Comparison of ENCODE assay signal across 8 cellular contexts in the genomic region with DNA sequence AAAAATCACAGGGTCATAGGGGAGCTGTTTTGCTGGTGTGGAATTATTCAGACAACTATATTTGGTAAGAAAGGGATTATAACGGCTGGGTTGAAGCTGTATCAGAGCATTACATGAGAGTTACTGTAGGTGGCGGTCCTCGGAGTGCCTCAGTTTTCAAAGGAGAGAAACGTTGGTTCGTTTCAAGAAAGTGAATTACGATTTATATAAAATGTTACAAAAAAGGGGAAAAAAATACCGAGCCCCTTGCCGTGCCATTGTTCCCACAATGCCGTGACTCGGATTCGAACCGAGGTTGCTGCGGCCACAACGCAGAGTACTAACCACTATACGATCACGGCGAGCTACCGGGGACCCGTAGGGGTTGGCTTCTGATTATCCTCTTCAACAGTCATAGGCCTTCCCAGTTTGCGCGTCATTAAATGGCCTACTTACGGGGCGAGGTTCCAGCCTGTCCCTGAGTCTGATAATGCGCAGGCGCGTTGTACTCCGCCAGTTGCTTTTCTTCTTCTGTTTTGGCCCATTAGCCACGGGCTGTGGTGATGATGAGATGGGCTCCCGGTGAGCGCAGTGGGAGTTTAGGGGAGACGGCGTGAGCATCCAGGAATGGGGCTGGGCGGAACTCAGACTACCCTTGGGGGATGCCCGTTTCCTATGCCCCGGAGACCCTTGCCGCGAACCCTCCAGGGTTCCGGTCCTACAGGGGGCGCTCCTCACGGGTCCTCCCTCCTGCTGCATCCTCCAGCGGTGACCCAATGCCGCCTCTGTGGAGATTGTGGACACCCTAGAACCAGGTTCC. TPM values are rescaled to one million over a fixed set of nuclear protein-coding genes. Genes with fewer than 3 reads are reported as not detected.
DNase-seq lines count a peak whose midpoint lies in the region; ATAC-seq and TF ChIP-seq lines count a peak whose summit lies in the region.

No MANE protein-coding gene starts in this region.

- H3K9me3 ChIP-seq in DOHH2 (ENCODE audit: control insufficient read depth, insufficient read depth, low read length) (no peaks in the 10 kb centered on the region), KOPT-K1 (ENCODE audit: insufficient read depth, low read length, poor library complexity, severe bottlenecking) (no peaks in the 10 kb centered on the region), neural cell (ENCODE audit: low read length) (no peaks in the 10 kb centered on the region), stomach (no peaks in the 10 kb centered on the region)

- no peaks in the 10 kb centered on the region for H3K27me3 ChIP-seq in DOHH2 (ENCODE audit: control insufficient read depth, low read length)
- no peaks in the 10 kb centered on the region for H3K27me3 ChIP-seq in neural cell (ENCODE audit: insufficient read depth, low read depth, low read length)
- H3K27me3 ChIP-seq in stomach: no peaks in the 10 kb centered on the region

- TF ChIP-seq POLR2A in stomach (IDR thresholded peaks at IDR 0.05): peak in 2 of 4 donors; percentile 85 to 90

- peak overlapping the region; percentile 61 for H2AFZ ChIP-seq in neural cell (ENCODE audit: low read depth, low read length)

- H3F3A ChIP-seq in DOHH2 (ENCODE audit: control insufficient read depth, insufficient read depth) (peaks cover 17% of the 10 kb centered on the region), neural cell (ENCODE audit: insufficient read depth, low read length, poor library complexity, severe bottlenecking) (peaks cover 17% of the 10 kb centered on the region)

- TF ChIP-seq RAD21 in neural cell (conservative IDR thresholded peaks at IDR 0.05): peak; percentile 28

- H3K9me3 Mint-ChIP-seq in activated T-helper 17 cell treated with anti-CD3 and anti-CD28 coated beads, Interleukin-2, amount 50 U/mL, for 72 hours: no peaks in the 10 kb centered on the region

- H3K4me3 ChIP-seq in DOHH2 (ENCODE audit: low read length): peak overlapping the region; percentile 93
- H3K4me3 ChIP-seq in neural cell (ENCODE audit: low read length): peak overlapping the region; percentile 75
- H3K4me3 ChIP-seq in stomach: peak overlapping the region; percentile 55 to 65 (median 58)

- H3K9me2 ChIP-seq in DOHH2 (replicated peaks; ENCODE audit: control insufficient read depth, low read length) (no peaks in the 10 kb centered on the region), neural cell (ENCODE audit: insufficient read depth, low read length) (no peaks in the 10 kb centered on the region)

- peak overlapping the region; percentile 91 for H3K9ac ChIP-seq in neural cell (ENCODE audit: low read length)

- peak overlapping the region; percentile 79 for H3K27ac ChIP-seq in DOHH2 (ENCODE audit: low read depth, low read length)
- H3K27ac ChIP-seq in KOPT-K1 (ENCODE audit: low read depth, low read length, poor library complexity, severe bottlenecking): peak overlapping the region; percentile 59
- peak overlapping the region; percentile 99 for H3K27ac ChIP-seq in neural cell (ENCODE audit: low read length)
- H3K27ac ChIP-seq in stomach: peak overlapping the region; percentile 88 to 99 (median 97)

- intact Hi-C loops in stomach (cut with DNase I; ENCODE audit: low total_unique reads): no loop called here

- TF ChIP-seq EP300 in neural cell (conservative IDR thresholded peaks at IDR 0.05; ENCODE audit: poor library complexity, severe bottlenecking) (peak; percentile 49), stomach (IDR thresholded peaks at IDR 0.05) (no peak)

- H3K36me3 ChIP-seq in DOHH2 (ENCODE audit: control insufficient read depth, low read length) (no peaks in the 10 kb centered on the region), KOPT-K1 (ENCODE audit: insufficient read depth, low read length) (no peaks in the 10 kb centered on the region), neural cell (ENCODE audit: insufficient read depth, low read length) (no peaks in the 10 kb centered on the region), stomach (no peaks in the 10 kb centered on the region)

- peak; percentile 52 for ATAC-seq in GM21723 (IDR thresholded peaks at IDR 0.05; ENCODE audit: unreplicated experiment)
- ATAC-seq in activated T-helper 17 cell treated with anti-CD3 and anti-CD28 coated beads, Interleukin-2, amount 50 U/mL, for 72 hours (replicated peaks): peak; percentile 72

- DNase-seq in RKO (ENCODE audit: low spot score) (peak; percentile 98), fibroblast of the conjunctiva (ENCODE audit: low read depth) (peak; percentile 97), stomach (peak; percentile 96)

- H3K4me1 ChIP-seq in DOHH2 (ENCODE audit: control insufficient read depth, low read length) (peaks cover 31% of the 10 kb centered on the region), stomach (peaks cover 0 to 26% (median 14%) of the 10 kb centered on the region in 4 donors)

- no peak overlapping the region for H3K27ac Mint-ChIP-seq in activated T-helper 17 cell treated with anti-CD3 and anti-CD28 coated beads, Interleukin-2, amount 50 U/mL, for 72 hours

- no peak overlapping the region for H3K4me3 Mint-ChIP-seq in activated T-helper 17 cell treated with anti-CD3 and anti-CD28 coated beads, Interleukin-2, amount 50 U/mL, for 72 hours

- no peaks in the 10 kb centered on the region for H4K20me1 ChIP-seq in DOHH2 (ENCODE audit: control insufficient read depth, insufficient read depth, low read depth, low read length)
- H4K20me1 ChIP-seq in neural cell (ENCODE audit: insufficient read depth): no peaks in the 10 kb centered on the region

- H3K36me3 Mint-ChIP-seq in activated T-helper 17 cell treated with anti-CD3 and anti-CD28 coated beads, Interleukin-2, amount 50 U/mL, for 72 hours (ENCODE audit: low read depth): peaks cover 6% of the 10 kb centered on the region

- TF ChIP-seq CTCF in DOHH2 (IDR thresholded peaks at IDR 0.05; ENCODE audit: low read depth, low read length, poor library complexity, severe bottlenecking) (peak; percentile 96), neural cell (IDR thresholded peaks at IDR 0.05; ENCODE audit: poor library complexity, severe bottlenecking) (peak; percentile 79), stomach (IDR thresholded peaks at IDR 0.05) (peak in 5 of 7 experiments; percentile 44 to 82 (median 70))

- H3K4me2 ChIP-seq in DOHH2 (ENCODE audit: low read length) (peak overlapping the region; percentile 78), neural cell (ENCODE audit: low read length) (peak overlapping the region; percentile 69)

- H3K79me2 ChIP-seq in DOHH2 (ENCODE audit: control insufficient read depth, low read length) (no peaks in the 10 kb centered on the region), neural cell (replicated peaks; ENCODE audit: insufficient read depth, low read length) (no peaks in the 10 kb centered on the region)

- 0 to 1% (median 0%) methylated on average over 31 to 42 of the region's 42 CpGs for WGBS in stomach, 5 donors

- peaks cover 9% of the 10 kb centered on the region for H3K4me1 Mint-ChIP-seq in activated T-helper 17 cell treated with anti-CD3 and anti-CD28 coated beads, Interleukin-2, amount 50 U/mL, for 72 hours

- no peaks in the 10 kb centered on the region for H3K27me3 Mint-ChIP-seq in activated T-helper 17 cell treated with anti-CD3 and anti-CD28 coated beads, Interleukin-2, amount 50 U/mL, for 72 hours

TF ChIP-seq in neural cell, 6 proteins besides CTCF, POLR2A, EP300 and RAD21:
- TF ChIP-seq SMC3 (conservative IDR thresholded peaks at IDR 0.05; ENCODE audit: poor library complexity): peak; percentile 41
- peak; percentile 66 for TF ChIP-seq MXI1 (conservative IDR thresholded peaks at IDR 0.05; ENCODE audit: poor library complexity, severe bottlenecking)
- no peak for TF ChIP-seq EZH2 (IDR thresholded peaks at IDR 0.05; ENCODE audit: borderline replicate concordance, insufficient read depth, low read length, poor library complexity, severe bottlenecking)
- peak; percentile 99 for TF ChIP-seq POLR2AphosphoS5 (IDR thresholded peaks at IDR 0.05)
- peak; percentile 89 for TF ChIP-seq TAF1 (IDR thresholded peaks at IDR 0.05; ENCODE audit: low read depth)
- TF ChIP-seq, protein P1, sequence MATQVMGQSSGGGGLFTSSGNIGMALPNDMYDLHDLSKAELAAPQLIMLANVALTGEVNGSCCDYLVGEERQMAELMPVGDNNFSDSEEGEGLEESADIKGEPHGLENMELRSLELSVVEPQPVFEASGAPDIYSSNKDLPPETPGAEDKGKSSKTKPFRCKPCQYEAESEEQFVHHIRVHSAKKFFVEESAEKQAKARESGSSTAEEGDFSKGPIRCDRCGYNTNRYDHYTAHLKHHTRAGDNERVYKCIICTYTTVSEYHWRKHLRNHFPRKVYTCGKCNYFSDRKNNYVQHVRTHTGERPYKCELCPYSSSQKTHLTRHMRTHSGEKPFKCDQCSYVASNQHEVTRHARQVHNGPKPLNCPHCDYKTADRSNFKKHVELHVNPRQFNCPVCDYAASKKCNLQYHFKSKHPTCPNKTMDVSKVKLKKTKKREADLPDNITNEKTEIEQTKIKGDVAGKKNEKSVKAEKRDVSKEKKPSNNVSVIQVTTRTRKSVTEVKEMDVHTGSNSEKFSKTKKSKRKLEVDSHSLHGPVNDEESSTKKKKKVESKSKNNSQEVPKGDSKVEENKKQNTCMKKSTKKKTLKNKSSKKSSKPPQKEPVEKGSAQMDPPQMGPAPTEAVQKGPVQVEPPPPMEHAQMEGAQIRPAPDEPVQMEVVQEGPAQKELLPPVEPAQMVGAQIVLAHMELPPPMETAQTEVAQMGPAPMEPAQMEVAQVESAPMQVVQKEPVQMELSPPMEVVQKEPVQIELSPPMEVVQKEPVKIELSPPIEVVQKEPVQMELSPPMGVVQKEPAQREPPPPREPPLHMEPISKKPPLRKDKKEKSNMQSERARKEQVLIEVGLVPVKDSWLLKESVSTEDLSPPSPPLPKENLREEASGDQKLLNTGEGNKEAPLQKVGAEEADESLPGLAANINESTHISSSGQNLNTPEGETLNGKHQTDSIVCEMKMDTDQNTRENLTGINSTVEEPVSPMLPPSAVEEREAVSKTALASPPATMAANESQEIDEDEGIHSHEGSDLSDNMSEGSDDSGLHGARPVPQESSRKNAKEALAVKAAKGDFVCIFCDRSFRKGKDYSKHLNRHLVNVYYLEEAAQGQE (IDR thresholded peaks at IDR 0.05; ENCODE audit: borderline replicate concordance): peak; percentile 91

RNA-seq across cellular contexts. Expression of a gene that starts 10.8 kb away (rescaled TPM):
- total RNA-seq in activated T-helper 17 cell treated with anti-CD3 and anti-CD28 coated beads, Interleukin-2, amount 50 U/mL, for 72 hours: 100 to 1,000 TPM in 1 of 2 donors, 1 to 10 TPM in 1; 2.7 to 111 TPM
- polyA plus RNA-seq in neural cell: 41.5 and 50.6 TPM in 2 replicates
- polyA minus RNA-seq in neural cell: 45.5 and 51.2 TPM in 2 replicates
- 10 to 100 TPM in 1 of 5 donors, 1 to 10 TPM in 3, under 1 TPM in 1; 0.43 to 15.9 (median 7.6) TPM for total RNA-seq in stomach
- polyA plus RNA-seq in stomach: 1 to 10 TPM; 4.4 to 7.5 (median 4.8) TPM

RNA-seq across cellular contexts. Expression of a gene that starts 53.5 kb away (rescaled TPM):
- not detected for total RNA-seq in activated T-helper 17 cell treated with anti-CD3 and anti-CD28 coated beads, Interleukin-2, amount 50 U/mL, for 72 hours
- not detected in 2 replicates for polyA plus RNA-seq in neural cell
- polyA minus RNA-seq in neural cell: not detected in 2 replicates
- 10 to 100 TPM in 1 of 5 donors, 1 to 10 TPM in 3, not detected in 1; 1.8 to 48.8 (median 6.1) TPM for total RNA-seq in stomach
- 1 to 10 TPM in 1 of 3 donors, under 1 TPM in 2; 0.06 to 1.8 (median 0.25) TPM for polyA plus RNA-seq in stomach

Comparison
In these comparisons a context has a peak if more than half of its experiments do, and no peak if none do; other contexts are left out.
1. Peak in every context shown above with its lines: DNase-seq, ATAC-seq, H3K4me3 ChIP-seq and H3K27ac ChIP-seq.